In genomic region chr2:218130373-218130772, GRCh38 we compare ENCODE assay signal across 25 cellular contexts. TPM values are rescaled to one million over a fixed set of nuclear protein-coding genes. Genes with fewer than 3 reads are reported as not detected.
"Had no signal": no experiment of that assay in that cellular context is flagged by ENCODE, and none has a peak within 500 bp of the region (broad histone marks: within the 10 kb centered on the region; RNA-seq: fewer than 3 reads in every experiment).

No MANE protein-coding gene starts in this region.

- H3K9me3 ChIP-seq: adrenal gland, Peyer's patch had no signal

- H3K36me3 ChIP-seq: adrenal gland, Peyer's patch, SJSA1 had no signal

- H3K36me3 Mint-ChIP-seq: activated naive CD8-positive, alpha-beta T cell treated with anti-CD3 and anti-CD28 coated beads, Interleukin-2, amount 10 ng/mL, durations not matched to agents 7 days and 5 days had no signal

- H3K4me3 ChIP-seq: adrenal gland, Peyer's patch, SJSA1 had no signal

- H3K27ac Mint-ChIP-seq: activated CD8-positive, alpha-beta T cell treated with anti-CD3 and anti-CD28 coated beads for 36 hours; activated naive CD8-positive, alpha-beta T cell treated with anti-CD3 and anti-CD28 coated beads, Interleukin-2, amount 10 ng/mL, durations not matched to agents 7 days and 5 days; activated T-cell treated with anti-CD3 and anti-CD28 coated beads, Interleukin-2, amount 50 U/mL, for 72 hours; activated T-helper 2 cell treated with anti-CD3 and anti-CD28 coated beads, Interferon-gamma antibody, Interleukin-2, Interleukin-4, amounts not matched to agents 10 μg/mL and 5 μg/mL and 100 μg/mL, durations not matched to agents 14 hours and 24 hours and 36 hours; T-helper 1 cell treated with Interleukin-12 subunit alpha and Interleukin-12 subunit beta and Interleukin-4 antibody, amounts not matched to agents 30 μg/mL and 1 μg/mL, for 36 hours had no signal

- H3K27ac ChIP-seq: adrenal gland, Peyer's patch, SJSA1 had no signal

- ATAC-seq: activated CD4-positive, CD25-positive, alpha-beta regulatory T cell treated with anti-CD3 and anti-CD28 coated beads, Interleukin-2, amount 50 U/mL, for 24 hours; activated CD8-positive, alpha-beta T cell treated with anti-CD3 and anti-CD28 coated beads for 36 hours; activated T-cell treated with anti-CD3 and anti-CD28 coated beads, Interleukin-2, amount 50 U/mL, for 72 hours had no signal

- DNase-seq: activated CD4-positive, alpha-beta T cell treated with anti-CD3 and anti-CD28 coated beads for 4 hours; activated CD8-positive, alpha-beta memory T cell treated with anti-CD3 and anti-CD28 coated beads, Interleukin-2, amount 50 U/mL, for 4 hours; activated CD8-positive, alpha-beta T cell treated with anti-CD3 and anti-CD28 coated beads for 36 hours; activated gamma-delta T cell treated with Interleukin-2 at 50 U/mL for 16 hours; activated naive CD4-positive, alpha-beta T cell treated with anti-CD3 and anti-CD28 coated beads, Interleukin-2, amount 50 U/mL, for 16 hours; activated naive CD8-positive, alpha-beta T cell treated with anti-CD3 and anti-CD28 coated beads, Interleukin-2, amount 10 ng/mL, durations not matched to agents 7 days and 5 days; activated T-cell treated with anti-CD3 and anti-CD28 coated beads, Interleukin-2, amount 50 U/mL, for 72 hours; anterior cingulate cortex; MM.1S; NCI-H1105; NCI-H1436; NCI-H1694 treated with DMSO at 0.1 percent for 48 hours; NCI-H2029 treated with DMSO at 0.1 percent for 48 hours; NCI-H345; NCI-H510A treated with DMSO at 0.1 percent for 48 hours; NCI-H69; NK-92 treated with Interleukin-12 subunit alpha and Interleukin-12 subunit beta, amount 100 ng/mL, for 24 hours; OCI-M1; Peyer's patch; SHP77 had no signal

- H3K4me1 ChIP-seq: adrenal gland, Peyer's patch, SJSA1 had no signal

- H3K27me3 ChIP-seq: adrenal gland, Peyer's patch, SJSA1 had no signal

- H3K4me3 Mint-ChIP-seq: activated CD8-positive, alpha-beta T cell treated with anti-CD3 and anti-CD28 coated beads for 36 hours; activated naive CD8-positive, alpha-beta T cell treated with anti-CD3 and anti-CD28 coated beads, Interleukin-2, amount 10 ng/mL, durations not matched to agents 7 days and 5 days; activated T-cell treated with anti-CD3 and anti-CD28 coated beads, Interleukin-2, amount 50 U/mL, for 72 hours; T-helper 1 cell treated with Interleukin-12 subunit alpha and Interleukin-12 subunit beta and Interleukin-4 antibody, amounts not matched to agents 30 μg/mL and 1 μg/mL, for 36 hours had no signal

- H3K9me3 Mint-ChIP-seq: activated CD8-positive, alpha-beta T cell treated with anti-CD3 and anti-CD28 coated beads for 36 hours; activated naive CD8-positive, alpha-beta T cell treated with anti-CD3 and anti-CD28 coated beads, Interleukin-2, amount 10 ng/mL, durations not matched to agents 7 days and 5 days; activated T-cell treated with anti-CD3 and anti-CD28 coated beads, Interleukin-2, amount 50 U/mL, for 72 hours; activated T-helper 2 cell treated with anti-CD3 and anti-CD28 coated beads, Interferon-gamma antibody, Interleukin-2, Interleukin-4, amounts not matched to agents 10 μg/mL and 5 μg/mL and 100 μg/mL, durations not matched to agents 14 hours and 24 hours and 36 hours; T-helper 1 cell treated with Interleukin-12 subunit alpha and Interleukin-12 subunit beta and Interleukin-4 antibody, amounts not matched to agents 30 μg/mL and 1 μg/mL, for 36 hours had no signal

RNA-seq across cellular contexts. Expression of gene CXCR2, which starts 4.5 kb away (rescaled TPM):
- total RNA-seq: Peyer's patch, SJSA1 had no signal

RNA-seq across cellular contexts. Expression of gene CXCR1, which starts 36.4 kb away (rescaled TPM):
- total RNA-seq: activated CD8-positive, alpha-beta T cell treated with anti-CD3 and anti-CD28 coated beads for 36 hours; activated T-cell treated with anti-CD3 and anti-CD28 coated beads, Interleukin-2, amount 50 U/mL, for 72 hours; activated T-helper 2 cell treated with anti-CD3 and anti-CD28 coated beads, Interferon-gamma antibody, Interleukin-2, Interleukin-4, amounts not matched to agents 10 μg/mL and 5 μg/mL and 100 μg/mL, durations not matched to agents 14 hours and 24 hours and 36 hours; Peyer's patch; SJSA1 had no signal
